ENCODE assay signal across 9 cellular contexts in the genomic region with DNA sequence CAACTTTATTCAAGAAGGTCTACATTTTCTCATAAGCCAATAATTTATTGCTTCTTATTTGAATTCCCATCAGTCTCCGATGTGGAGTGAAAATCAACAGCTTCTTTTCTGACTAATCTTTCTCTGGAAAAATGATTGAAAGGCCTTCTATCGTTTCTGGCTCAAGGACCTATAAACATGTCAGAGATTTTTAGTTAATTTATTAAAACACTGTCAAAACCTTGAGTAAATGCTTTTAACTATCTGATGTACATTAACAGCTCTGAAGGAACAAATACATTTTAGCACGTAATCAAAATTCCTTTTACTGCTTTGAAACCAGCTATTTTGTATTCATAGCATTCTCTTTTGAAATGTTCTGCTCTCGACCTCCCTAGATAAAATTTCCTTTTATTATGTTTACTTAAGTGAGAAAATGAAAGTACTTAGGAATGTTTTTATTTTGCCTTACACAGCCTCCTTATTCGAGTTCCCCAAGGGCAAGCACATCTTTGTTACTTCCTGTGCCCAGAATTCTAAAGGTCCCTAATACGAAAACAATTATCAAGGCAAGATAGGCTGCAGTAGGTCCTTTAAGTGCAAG. TPM values are rescaled to one million over a fixed set of nuclear protein-coding genes. Genes with fewer than 3 reads are reported as not detected.
DNase-seq lines count a peak whose midpoint lies in the region; ATAC-seq and TF ChIP-seq lines count a peak whose summit lies in the region.
"Had no signal": no experiment of that assay in that cellular context is flagged by ENCODE, and none has a peak within 500 bp of the region (broad histone marks: within the 10 kb centered on the region; RNA-seq: fewer than 3 reads in every experiment).

No MANE protein-coding gene starts in this region.

- H3K27ac Mint-ChIP-seq in CD4-positive, alpha-beta memory T cell, result peak overlapping the region in 5 of 7 donors; percentile 19 to 97 (median 62)

- no peak overlapping the region for H3K27ac ChIP-seq in CD4-positive, alpha-beta memory T cell (ENCODE audit: low read depth, low read length)
- H3K27ac ChIP-seq in KOPT-K1 (ENCODE audit: low read depth, low read length, poor library complexity, severe bottlenecking), result peak overlapping the region; percentile 84
- H3K27ac ChIP-seq in caudate nucleus (ENCODE audit: low read depth, low read length), result peak overlapping the region; percentile 14
- H3K27ac ChIP-seq in ovary, result peak overlapping the region in 1 of 2 donors; percentile 100
- H3K27ac ChIP-seq: RWPE1 had no signal

- no peak for TF ChIP-seq POLR2A in ovary (IDR thresholded peaks at IDR 0.05)

- no peaks in the 10 kb centered on the region for H3K9me3 Mint-ChIP-seq in CD4-positive, alpha-beta memory T cell

- no peak for TF ChIP-seq CTCF in ovary (IDR thresholded peaks at IDR 0.05)

- TF ChIP-seq EP300 in ovary (IDR thresholded peaks at IDR 0.05), result no peak

- 3 to 9% (median 4%) methylated on average over 6 of the region's 6 CpGs for WGBS in ovary, 3 donors

- H3K4me1 Mint-ChIP-seq in CD4-positive, alpha-beta memory T cell, result peaks cover 22 to 48% (median 38%) of the 10 kb centered on the region in 4 donors

- no peaks in the 10 kb centered on the region for H3K9me3 ChIP-seq in CD4-positive, alpha-beta memory T cell (ENCODE audit: control insufficient read depth in 1 of 2, low read length in 2 of 2)
- no peaks in the 10 kb centered on the region for H3K9me3 ChIP-seq in KOPT-K1 (ENCODE audit: insufficient read depth, low read length, poor library complexity, severe bottlenecking)
- H3K9me3 ChIP-seq in ovary, result no peaks in the 10 kb centered on the region

- no peaks in the 10 kb centered on the region for H3K27me3 Mint-ChIP-seq in CD4-positive, alpha-beta memory T cell

- H3K4me1 ChIP-seq in CD4-positive, alpha-beta memory T cell (ENCODE audit: insufficient read depth, low read length), result peaks cover 44% of the 10 kb centered on the region
- peaks cover 5% of the 10 kb centered on the region for H3K4me1 ChIP-seq in ovary (ENCODE audit: insufficient read depth)

- no peak overlapping the region for H3K4me3 ChIP-seq in CD4-positive, alpha-beta memory T cell (ENCODE audit: low read length in 2 of 2)
- H3K4me3 ChIP-seq in ovary, result peak overlapping the region; percentile 28

- ATAC-seq in GM21360 (IDR thresholded peaks at IDR 0.05; ENCODE audit: unreplicated experiment) (no peak), HG03442 (IDR thresholded peaks at IDR 0.05; ENCODE audit: unreplicated experiment) (no peak), GM19452 (IDR thresholded peaks at IDR 0.05; ENCODE audit: unreplicated experiment) (no peak)

- CTCF ChIA-PET in CD4-positive, alpha-beta memory T cell (lab: Charles Lee; ENCODE audit: partially characterized antibody), result interaction anchor here (2.0 kb wide), 1 partner anchor 64 kb away, joined by 5 read pairs; no protein-coding TSS in a partner anchor

- H3K36me3 ChIP-seq in CD4-positive, alpha-beta memory T cell (ENCODE audit: insufficient read depth, low read length), result no peaks in the 10 kb centered on the region
- no peaks in the 10 kb centered on the region for H3K36me3 ChIP-seq in KOPT-K1 (ENCODE audit: insufficient read depth, low read length)
- H3K36me3 ChIP-seq in ovary, result no peaks in the 10 kb centered on the region

- H3K36me3 Mint-ChIP-seq in CD4-positive, alpha-beta memory T cell, result peaks cover 3 to 8% of the 10 kb centered on the region in 2 donors

- intact Hi-C loops in CD4-positive, alpha-beta memory T cell (cut with micrococcal nuclease), result no loop called here
- intact Hi-C loops in ovary (cut with DNase I), result loop anchor here in 2 of 4 donors (5.0 to 10.0 kb wide), 2 partner anchors 89 to 92 kb away; partner anchors contain the start of gene EIF2S3 (in 1 of the 2)

- H3K4me3 Mint-ChIP-seq in CD4-positive, alpha-beta memory T cell, result peak overlapping the region in 5 of 8 donors; percentile 14 to 63 (median 36)

- POLR2A ChIA-PET in CD4-positive, alpha-beta memory T cell (lab: Charles Lee; ENCODE audit: partially characterized antibody), result no interaction called here

- H3K27me3 ChIP-seq in CD4-positive, alpha-beta memory T cell (ENCODE audit: insufficient read depth, low read length), result no peaks in the 10 kb centered on the region
- no peaks in the 10 kb centered on the region for H3K27me3 ChIP-seq in ovary

- no peak for DNase-seq in CD4-positive, alpha-beta memory T cell
- DNase-seq in caudate nucleus (lab: John Stamatoyannopoulos, UW), result no peak
- no peak for DNase-seq in ovary
- DNase-seq in NK-92 (lab: John Stamatoyannopoulos, UW; ENCODE audit: unreplicated experiment), result no peak

RNA-seq across cellular contexts. Expression of gene ZFX, which starts 3.2 kb away (rescaled TPM):
- 10 to 100 TPM; 69.5 to 72.2 TPM for total RNA-seq in CD4-positive, alpha-beta memory T cell
- polyA plus RNA-seq in CD4-positive, alpha-beta memory T cell, result 10 to 100 TPM; 33.7 to 43.8 TPM
- total RNA-seq in ovary, result 10 to 100 TPM; 34.5 to 87.8 (median 82.5) TPM
- polyA plus RNA-seq in ovary, result 10 to 100 TPM; 16.1 to 20.5 TPM
